ENCODE assay signal across 1 cellular context in genomic region chr2:113910110-113910717, GRCh38.
A peak's percentile ranks its signal among the peaks of the same experiment; 100 is the strongest.
TF ChIP-seq lines count a peak whose summit lies in the region.

No MANE protein-coding gene starts in this region.

TF ChIP-seq in K562, 482 proteins besides CTCF, POLR2A, EP300 and RAD21 (continued from another document):
- TF ChIP-seq VEZF1 (CRISPR knock-in tag; IDR thresholded peaks at IDR 0.05) (peak; percentile 58; the same call in 1 of the 2 replicates), CBX3 (IDR thresholded peaks at IDR 0.05; ENCODE audit: borderline replicate concordance in 1 of 2, low read length in 2 of 2) (no peak), STAT5B (CRISPR knock-in tag; IDR thresholded peaks at IDR 0.05) (no peak), ATF3 (IDR thresholded peaks at IDR 0.05) (peak; percentile 32; the same call in 1 of the 2 replicates), ATF3 (CRISPR knock-in tag; conservative IDR thresholded peaks at IDR 0.05) (no peak), BMI1 (IDR thresholded peaks at IDR 0.05; ENCODE audit: low read length) (no peak), ZNF174 (CRISPR knock-in tag; IDR thresholded peaks at IDR 0.05) (no peak), FOSL1 (tag; conservative IDR thresholded peaks at IDR 0.05) (peak; percentile 75), ZEB2 (IDR thresholded peaks at IDR 0.05) (0 out of 2 replicates have a peak, but pooled peaks have one; percentile 27), ETV5 (CRISPR knock-in tag; IDR thresholded peaks at IDR 0.05; ENCODE audit: low read depth) (no peak), JUND (IDR thresholded peaks at IDR 0.05; ENCODE audit: borderline replicate concordance, low read depth, low read length) (peak; percentile 40; the same call in 1 of the 2 replicates), JUND (tag; IDR thresholded peaks at IDR 0.05; ENCODE audit: borderline replicate concordance, low read depth, low read length) (peak; percentile 52; the same call in 2 of the 3 replicates)
TF ChIP-seq in K562: peak in this region for 5.
